Comparison of ENCODE assay signal across 8 cellular contexts in genomic region chr11:61332266-61332822, GRCh38. TPM values are rescaled to one million over a fixed set of nuclear protein-coding genes. Genes with fewer than 3 reads are reported as not detected.
DNase-seq lines count a peak whose midpoint lies in the region; ATAC-seq and TF ChIP-seq lines count a peak whose summit lies in the region.

No MANE protein-coding gene starts in this region.

- peaks cover 25% of the 10 kb centered on the region for H3K4me1 ChIP-seq in SJSA1 (replicated peaks)

- H3K9me3 Mint-ChIP-seq in endothelial cell (ENCODE audit: unreplicated experiment) (no peaks in the 10 kb centered on the region), naive B cell (no peaks in the 10 kb centered on the region)

- no peak for TF ChIP-seq CTCF in endothelial cell (IDR thresholded peaks at IDR 0.05; ENCODE audit: unreplicated experiment)

- H3K4me3 Mint-ChIP-seq in endothelial cell (ENCODE audit: unreplicated experiment) (peak overlapping the region; percentile 98), naive B cell (peak overlapping the region; percentile 85 to 98 (median 94))

- no peaks in the 10 kb centered on the region for H3K27me3 ChIP-seq in SJSA1 (replicated peaks)

- H3K4me3 ChIP-seq in SJSA1 = peak overlapping the region; percentile 80

- ATAC-seq in GM18909 (IDR thresholded peaks at IDR 0.05; ENCODE audit: poor library complexity, unreplicated experiment) (peak; percentile 4), naive B cell (ENCODE audit: low read depth in 2 of 2) (no peak), HG02870 (IDR thresholded peaks at IDR 0.05; ENCODE audit: unreplicated experiment) (no peak), GM21447 (IDR thresholded peaks at IDR 0.05; ENCODE audit: unreplicated experiment) (no peak)

- H3K4me1 Mint-ChIP-seq in endothelial cell (ENCODE audit: unreplicated experiment) (peaks cover 21% of the 10 kb centered on the region), naive B cell (peaks cover 49 to 66% (median 59%) of the 10 kb centered on the region in 3 donors)

- in situ Hi-C loops in ACHN (cut with HindIII; ENCODE audit: low pct_ligation_motif_present, low pct_unique_long_range_greater_than_20kb, low sequenced_read_pairs) = no loop called here

- H3K36me3 ChIP-seq in SJSA1 = peaks cover 49% of the 10 kb centered on the region

- H3K9me3 ChIP-seq in SJSA1 (replicated peaks) = no peaks in the 10 kb centered on the region

- H3K36me3 Mint-ChIP-seq in endothelial cell (ENCODE audit: low read depth, unreplicated experiment) = peaks cover 19% of the 10 kb centered on the region
- peaks cover 0 to 8% of the 10 kb centered on the region in 2 donors for H3K36me3 Mint-ChIP-seq in naive B cell

- H3K27me3 Mint-ChIP-seq in endothelial cell (ENCODE audit: unreplicated experiment) = peaks cover 4% of the 10 kb centered on the region
- no peaks in the 10 kb centered on the region for H3K27me3 Mint-ChIP-seq in naive B cell

- peak overlapping the region; percentile 68 for H3K27ac ChIP-seq in SJSA1

- DNase-seq in ACHN (peak; percentile 21), SJSA1 (ENCODE audit: low read depth in 1 of 2, low spot score in 2 of 2) (peak; percentile 58 to 60), endothelial cell (ENCODE audit: low spot score) (peak; percentile 13), naive B cell (no peak), NCI-H187 (lab: John Stamatoyannopoulos, UW) (no peak)

- H3K27ac Mint-ChIP-seq in endothelial cell (ENCODE audit: unreplicated experiment) (peak overlapping the region; percentile 93), naive B cell (peak overlapping the region; percentile 86 to 98 (median 94))

RNA-seq across cellular contexts. Expression of gene DDB1, which starts 0.6 kb away (rescaled TPM):
- total RNA-seq in SJSA1 (2014; rRNA removed; shearing (Covaris generic)) = 188 and 303 TPM in 2 replicates
- 239 TPM for total RNA-seq in endothelial cell (ENCODE audit: unreplicated experiment)
- 100 to 1,000 TPM; 103 to 177 (median 111) TPM for polyA plus RNA-seq in naive B cell (ENCODE audit: low read depth in 6 of 6)

RNA-seq across cellular contexts. Expression of gene TKFC, which starts 0.7 kb away (rescaled TPM):
- 15.8 and 28.5 TPM in 2 replicates for total RNA-seq in SJSA1 (2014; rRNA removed; shearing (Covaris generic))
- total RNA-seq in endothelial cell (ENCODE audit: unreplicated experiment) = 53.1 TPM
- polyA plus RNA-seq in naive B cell (ENCODE audit: low read depth in 6 of 6) = 10 to 100 TPM; 38.3 to 62.2 (median 46.4) TPM

RNA-seq across cellular contexts. Expression of gene CYB561A3, which starts 29.3 kb away (rescaled TPM):
- 51.4 and 60.1 TPM in 2 replicates for total RNA-seq in SJSA1 (2014; rRNA removed; shearing (Covaris generic))
- total RNA-seq in endothelial cell (ENCODE audit: unreplicated experiment) = 21.6 TPM
- polyA plus RNA-seq in naive B cell (ENCODE audit: low read depth in 6 of 6) = 1,000 to 10,000 TPM; 1,105 to 1,945 (median 1,251) TPM

RNA-seq across cellular contexts. Expression of gene TMEM138, which starts 29.8 kb away (rescaled TPM):
- total RNA-seq in SJSA1 (2014; rRNA removed; shearing (Covaris generic)) = 46.1 and 65.4 TPM in 2 replicates
- total RNA-seq in endothelial cell (ENCODE audit: unreplicated experiment) = 18.8 TPM
- polyA plus RNA-seq in naive B cell (ENCODE audit: low read depth in 6 of 6) = 10 to 100 TPM; 37.9 to 56.4 (median 41.9) TPM

RNA-seq across cellular contexts. Expression of gene VWCE, which starts 37.2 kb away (rescaled TPM):
- total RNA-seq in SJSA1 (2014; rRNA removed; shearing (Covaris generic)) = 0.03 and 0.26 TPM in 2 replicates
- 25.3 TPM for total RNA-seq in endothelial cell (ENCODE audit: unreplicated experiment)
- polyA plus RNA-seq in naive B cell (ENCODE audit: low read depth in 6 of 6) = under 1 TPM in 3 of 6 donors, not detected in 3; 0.24 to 0.79 (median 0.76) TPM

Comparison
In these comparisons a context has a peak if more than half of its experiments do, and no peak if none do; other contexts are left out.
1. DNase-seq: peak in ACHN (single experiment), SJSA1 (2 of 2) and endothelial cell (single experiment); none in naive B cell (single experiment) and NCI-H187 (0 of 2).